Comparison of ENCODE assay signal across 8 cellular contexts in genomic region chrX:154370882-154371770, GRCh38. TPM values are rescaled to one million over a fixed set of nuclear protein-coding genes. Genes with fewer than 3 reads are reported as not detected.
DNase-seq lines count a peak whose midpoint lies in the region; ATAC-seq and TF ChIP-seq lines count a peak whose summit lies in the region.

No MANE protein-coding gene starts in this region.

- H3K4me1 ChIP-seq in Peyer's patch: peaks cover 0 to 25% (median 8%) of the 10 kb centered on the region in 4 donors

- H3K27ac Mint-ChIP-seq in activated T-helper 1 cell treated with anti-CD3 and anti-CD28 coated beads, Interleukin-12 subunit alpha, Interleukin-12 subunit beta, Interleukin-2, Interleukin-4 antibody, amounts not matched to agents 30 ng/mL and 10 ng/mL and 1 ng/mL, durations not matched to agents 14 hours and 24 hours and 36 hours: peak overlapping the region; percentile 63
- H3K27ac Mint-ChIP-seq in natural killer cell treated with Interleukin-12 subunit alpha and Interleukin-12 subunit beta and Interleukin-15 and Interleukin-18, amount 100 ng/mL, for 72 hours: no peak overlapping the region

- peak overlapping the region; percentile 83 to 97 (median 87) for H3K27ac ChIP-seq in Peyer's patch

- no peaks in the 10 kb centered on the region for H3K9me3 ChIP-seq in Peyer's patch

- peak; percentile 54 for ATAC-seq in GM21717 (IDR thresholded peaks at IDR 0.05; ENCODE audit: unreplicated experiment)
- peak; percentile 78 to 80 for ATAC-seq in natural killer cell treated with Interleukin-12 subunit alpha and Interleukin-12 subunit beta and Interleukin-15 and Interleukin-18, amount 100 ng/mL, for 72 hours

- TF ChIP-seq CTCF in Peyer's patch (IDR thresholded peaks at IDR 0.05): no peak
- no peak for TF ChIP-seq CTCF in fibroblast of mammary gland (conservative IDR thresholded peaks at IDR 0.05; ENCODE audit: control insufficient read depth, insufficient read depth, low read depth, low read length)

- peaks cover 9% of the 10 kb centered on the region for H3K36me3 Mint-ChIP-seq in activated T-helper 1 cell treated with anti-CD3 and anti-CD28 coated beads, Interleukin-12 subunit alpha, Interleukin-12 subunit beta, Interleukin-2, Interleukin-4 antibody, amounts not matched to agents 30 ng/mL and 10 ng/mL and 1 ng/mL, durations not matched to agents 14 hours and 24 hours and 36 hours (ENCODE audit: low read depth)
- H3K36me3 Mint-ChIP-seq in natural killer cell treated with Interleukin-12 subunit alpha and Interleukin-12 subunit beta and Interleukin-15 and Interleukin-18, amount 100 ng/mL, for 72 hours: no peaks in the 10 kb centered on the region

- no peaks in the 10 kb centered on the region for H3K27me3 ChIP-seq in Peyer's patch

- no peaks in the 10 kb centered on the region for H3K27me3 Mint-ChIP-seq in activated T-helper 1 cell treated with anti-CD3 and anti-CD28 coated beads, Interleukin-12 subunit alpha, Interleukin-12 subunit beta, Interleukin-2, Interleukin-4 antibody, amounts not matched to agents 30 ng/mL and 10 ng/mL and 1 ng/mL, durations not matched to agents 14 hours and 24 hours and 36 hours (ENCODE audit: insufficient read depth)
- no peaks in the 10 kb centered on the region for H3K27me3 Mint-ChIP-seq in natural killer cell treated with Interleukin-12 subunit alpha and Interleukin-12 subunit beta and Interleukin-15 and Interleukin-18, amount 100 ng/mL, for 72 hours

- intact Hi-C loops in activated T-helper 1 cell treated with anti-CD3 and anti-CD28 coated beads, Interleukin-12 subunit alpha, Interleukin-12 subunit beta, Interleukin-2, Interleukin-4 antibody, amounts not matched to agents 30 ng/mL and 10 ng/mL and 1 ng/mL, durations not matched to agents 14 hours and 24 hours and 36 hours (cut with micrococcal nuclease): loop anchor here (1.0 to 2.0 kb wide), 3 partner anchors 108 to 442 kb away; partner anchors contain the start of genes LAGE3 and SLC10A3

- DNase-seq in DMS 273 treated with DMSO at 0.1 percent for 48 hours (lab: John Stamatoyannopoulos, UW) (peak; percentile 80), KG1 (lab: John Stamatoyannopoulos, UW) (peak; percentile 62), Peyer's patch (peak; percentile 84 to 97 (median 95)), fibroblast of mammary gland (ENCODE audit: low read depth) (peak; percentile 88)
- peak; percentile 88 for DNase-seq in activated T-helper 1 cell treated with anti-CD3 and anti-CD28 coated beads, Interleukin-12 subunit alpha, Interleukin-12 subunit beta, Interleukin-2, Interleukin-4 antibody, amounts not matched to agents 30 ng/mL and 10 ng/mL and 1 ng/mL, durations not matched to agents 14 hours and 24 hours and 36 hours (ENCODE audit: low spot score)
- peak; percentile 95 for DNase-seq in natural killer cell treated with Interleukin-12 subunit alpha and Interleukin-12 subunit beta and Interleukin-15 and Interleukin-18, amount 100 ng/mL, for 72 hours (ENCODE audit: low spot score)
- DNase-seq in stimulated activated naive CD4-positive, alpha-beta T cell (lab: John Stamatoyannopoulos, UW): peak; percentile 76 to 90 (median 88)

- peak; percentile 82 to 84 for TF ChIP-seq POLR2A in Peyer's patch (IDR thresholded peaks at IDR 0.05)

- H3K4me3 ChIP-seq in Peyer's patch: peak overlapping the region; percentile 46 to 79 (median 62)
- H3K4me3 ChIP-seq in fibroblast of mammary gland (ENCODE audit: control insufficient read depth, low read depth, low read length): peak overlapping the region; percentile 80

- H3K9me3 Mint-ChIP-seq in activated T-helper 1 cell treated with anti-CD3 and anti-CD28 coated beads, Interleukin-12 subunit alpha, Interleukin-12 subunit beta, Interleukin-2, Interleukin-4 antibody, amounts not matched to agents 30 ng/mL and 10 ng/mL and 1 ng/mL, durations not matched to agents 14 hours and 24 hours and 36 hours: no peaks in the 10 kb centered on the region
- no peaks in the 10 kb centered on the region for H3K9me3 Mint-ChIP-seq in natural killer cell treated with Interleukin-12 subunit alpha and Interleukin-12 subunit beta and Interleukin-15 and Interleukin-18, amount 100 ng/mL, for 72 hours

- H3K4me3 Mint-ChIP-seq in activated T-helper 1 cell treated with anti-CD3 and anti-CD28 coated beads, Interleukin-12 subunit alpha, Interleukin-12 subunit beta, Interleukin-2, Interleukin-4 antibody, amounts not matched to agents 30 ng/mL and 10 ng/mL and 1 ng/mL, durations not matched to agents 14 hours and 24 hours and 36 hours: peak overlapping the region; percentile 84
- H3K4me3 Mint-ChIP-seq in natural killer cell treated with Interleukin-12 subunit alpha and Interleukin-12 subunit beta and Interleukin-15 and Interleukin-18, amount 100 ng/mL, for 72 hours: peak overlapping the region; percentile 87

- H3K4me1 Mint-ChIP-seq in activated T-helper 1 cell treated with anti-CD3 and anti-CD28 coated beads, Interleukin-12 subunit alpha, Interleukin-12 subunit beta, Interleukin-2, Interleukin-4 antibody, amounts not matched to agents 30 ng/mL and 10 ng/mL and 1 ng/mL, durations not matched to agents 14 hours and 24 hours and 36 hours (ENCODE audit: low read depth): peaks cover 11% of the 10 kb centered on the region
- H3K4me1 Mint-ChIP-seq in natural killer cell treated with Interleukin-12 subunit alpha and Interleukin-12 subunit beta and Interleukin-15 and Interleukin-18, amount 100 ng/mL, for 72 hours (ENCODE audit: low read depth in 2 of 2): peaks cover 12 to 31% of the 10 kb centered on the region in 2 donors

- H3K36me3 ChIP-seq in Peyer's patch: no peaks in the 10 kb centered on the region

RNA-seq across cellular contexts. Expression of gene FLNA, which starts 3.3 kb away (rescaled TPM):
- 100 to 1,000 TPM; 143 to 663 (median 328) TPM for total RNA-seq in Peyer's patch
- total RNA-seq in activated T-helper 1 cell treated with anti-CD3 and anti-CD28 coated beads, Interleukin-12 subunit alpha, Interleukin-12 subunit beta, Interleukin-2, Interleukin-4 antibody, amounts not matched to agents 30 ng/mL and 10 ng/mL and 1 ng/mL, durations not matched to agents 14 hours and 24 hours and 36 hours: 854 and 873 TPM in 2 replicates
- total RNA-seq in natural killer cell treated with Interleukin-12 subunit alpha and Interleukin-12 subunit beta and Interleukin-15 and Interleukin-18, amount 100 ng/mL, for 72 hours: 100 to 1,000 TPM; 574 to 727 TPM

RNA-seq across cellular contexts. Expression of gene EMD, which starts 8.0 kb away (rescaled TPM):
- total RNA-seq in Peyer's patch: 10 to 100 TPM; 21.7 to 31.4 (median 26.6) TPM
- total RNA-seq in activated T-helper 1 cell treated with anti-CD3 and anti-CD28 coated beads, Interleukin-12 subunit alpha, Interleukin-12 subunit beta, Interleukin-2, Interleukin-4 antibody, amounts not matched to agents 30 ng/mL and 10 ng/mL and 1 ng/mL, durations not matched to agents 14 hours and 24 hours and 36 hours: 83.3 and 85.5 TPM in 2 replicates
- 10 to 100 TPM; 49.2 to 61.9 TPM for total RNA-seq in natural killer cell treated with Interleukin-12 subunit alpha and Interleukin-12 subunit beta and Interleukin-15 and Interleukin-18, amount 100 ng/mL, for 72 hours

RNA-seq across cellular contexts. Expression of gene RPL10, which starts 27.1 kb away (rescaled TPM):
- total RNA-seq in Peyer's patch: 1,000 to 10,000 TPM; 1,992 to 4,644 (median 2,626) TPM
- total RNA-seq in activated T-helper 1 cell treated with anti-CD3 and anti-CD28 coated beads, Interleukin-12 subunit alpha, Interleukin-12 subunit beta, Interleukin-2, Interleukin-4 antibody, amounts not matched to agents 30 ng/mL and 10 ng/mL and 1 ng/mL, durations not matched to agents 14 hours and 24 hours and 36 hours: 2,208 and 2,261 TPM in 2 replicates
- 1,000 to 10,000 TPM; 1,953 to 2,194 TPM for total RNA-seq in natural killer cell treated with Interleukin-12 subunit alpha and Interleukin-12 subunit beta and Interleukin-15 and Interleukin-18, amount 100 ng/mL, for 72 hours

RNA-seq across cellular contexts. Expression of gene DNASE1L1, which starts 37.9 kb away (rescaled TPM):
- total RNA-seq in Peyer's patch: 10 to 100 TPM; 23.9 to 41.2 (median 32.2) TPM
- 12.4 and 14.5 TPM in 2 replicates for total RNA-seq in activated T-helper 1 cell treated with anti-CD3 and anti-CD28 coated beads, Interleukin-12 subunit alpha, Interleukin-12 subunit beta, Interleukin-2, Interleukin-4 antibody, amounts not matched to agents 30 ng/mL and 10 ng/mL and 1 ng/mL, durations not matched to agents 14 hours and 24 hours and 36 hours
- total RNA-seq in natural killer cell treated with Interleukin-12 subunit alpha and Interleukin-12 subunit beta and Interleukin-15 and Interleukin-18, amount 100 ng/mL, for 72 hours: 10 to 100 TPM; 12.4 to 14.6 TPM

RNA-seq across cellular contexts. Expression of gene TAFAZZIN, which starts 40.2 kb away (rescaled TPM):
- total RNA-seq in Peyer's patch: 100 to 1,000 TPM; 105 to 147 (median 112) TPM
- total RNA-seq in activated T-helper 1 cell treated with anti-CD3 and anti-CD28 coated beads, Interleukin-12 subunit alpha, Interleukin-12 subunit beta, Interleukin-2, Interleukin-4 antibody, amounts not matched to agents 30 ng/mL and 10 ng/mL and 1 ng/mL, durations not matched to agents 14 hours and 24 hours and 36 hours: 65.2 and 69.2 TPM in 2 replicates
- total RNA-seq in natural killer cell treated with Interleukin-12 subunit alpha and Interleukin-12 subunit beta and Interleukin-15 and Interleukin-18, amount 100 ng/mL, for 72 hours: 10 to 100 TPM; 47.4 to 73.7 TPM

Comparison
In these comparisons a context has a peak if more than half of its experiments do, and no peak if none do; other contexts are left out.
1. Peak in every context shown above with its lines: DNase-seq, ATAC-seq, H3K4me3 ChIP-seq and H3K27ac ChIP-seq.